ENCODE assay signal across 1 cellular context in the genomic region with DNA sequence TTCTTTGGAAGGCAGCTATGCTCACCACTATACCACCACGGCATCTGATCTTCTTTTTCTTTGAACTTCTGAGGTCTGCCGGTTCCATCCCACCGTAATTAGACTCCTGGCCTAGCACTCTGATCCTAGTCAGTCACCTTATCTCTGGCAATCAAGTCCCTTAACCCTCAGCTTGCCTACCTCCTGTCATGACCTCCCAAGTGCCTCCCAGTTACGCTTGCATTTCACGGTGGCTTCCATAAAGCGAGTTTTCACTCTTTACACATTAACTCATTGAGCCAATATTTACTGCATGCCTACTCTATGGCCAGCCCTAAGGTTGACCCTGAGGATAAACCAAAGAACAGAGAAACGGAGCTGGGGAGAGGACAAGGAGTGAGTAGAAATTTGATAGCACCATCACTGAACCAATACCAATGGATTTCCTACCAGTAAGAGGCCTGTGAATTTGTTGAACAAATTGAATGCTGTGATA.
TF ChIP-seq lines count a peak whose summit lies in the region.

No MANE protein-coding gene starts in this region.

TF ChIP-seq in HepG2, 621 proteins besides CTCF, POLR2A, EP300 and RAD21 (continued from another document):
- TF ChIP-seq, protein P1, sequence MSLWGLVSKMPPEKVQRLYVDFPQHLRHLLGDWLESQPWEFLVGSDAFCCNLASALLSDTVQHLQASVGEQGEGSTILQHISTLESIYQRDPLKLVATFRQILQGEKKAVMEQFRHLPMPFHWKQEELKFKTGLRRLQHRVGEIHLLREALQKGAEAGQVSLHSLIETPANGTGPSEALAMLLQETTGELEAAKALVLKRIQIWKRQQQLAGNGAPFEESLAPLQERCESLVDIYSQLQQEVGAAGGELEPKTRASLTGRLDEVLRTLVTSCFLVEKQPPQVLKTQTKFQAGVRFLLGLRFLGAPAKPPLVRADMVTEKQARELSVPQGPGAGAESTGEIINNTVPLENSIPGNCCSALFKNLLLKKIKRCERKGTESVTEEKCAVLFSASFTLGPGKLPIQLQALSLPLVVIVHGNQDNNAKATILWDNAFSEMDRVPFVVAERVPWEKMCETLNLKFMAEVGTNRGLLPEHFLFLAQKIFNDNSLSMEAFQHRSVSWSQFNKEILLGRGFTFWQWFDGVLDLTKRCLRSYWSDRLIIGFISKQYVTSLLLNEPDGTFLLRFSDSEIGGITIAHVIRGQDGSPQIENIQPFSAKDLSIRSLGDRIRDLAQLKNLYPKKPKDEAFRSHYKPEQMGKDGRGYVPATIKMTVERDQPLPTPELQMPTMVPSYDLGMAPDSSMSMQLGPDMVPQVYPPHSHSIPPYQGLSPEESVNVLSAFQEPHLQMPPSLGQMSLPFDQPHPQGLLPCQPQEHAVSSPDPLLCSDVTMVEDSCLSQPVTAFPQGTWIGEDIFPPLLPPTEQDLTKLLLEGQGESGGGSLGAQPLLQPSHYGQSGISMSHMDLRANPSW (CRISPR knock-in tag; IDR thresholded peaks at IDR 0.05; ENCODE audit: borderline replicate concordance) = peak; percentile 19; the same call in 1 of the 2 replicates
- TF ChIP-seq SKI (IDR thresholded peaks at IDR 0.05; ENCODE audit: partially characterized antibody) (peak; percentile 21), HMGA1 (CRISPR knock-in tag; conservative IDR thresholded peaks at IDR 0.05) (no peak), ZSCAN31 (CRISPR knock-in tag; IDR thresholded peaks at IDR 0.05; ENCODE audit: low read depth) (no peak), TAF15 (IDR thresholded peaks at IDR 0.05; ENCODE audit: low read depth, low read length, poor library complexity, severe bottlenecking) (no peak), MIER3 (CRISPR knock-in tag; IDR thresholded peaks at IDR 0.05; ENCODE audit: borderline replicate concordance) (peak; percentile 85; the same call in 1 of the 2 replicates), ZNF34 (CRISPR knock-in tag; IDR thresholded peaks at IDR 0.05; ENCODE audit: borderline replicate concordance) (0 out of 2 replicates have a peak, but pooled peaks have one; percentile 66), FOXK1 (CRISPR knock-in tag; IDR thresholded peaks at IDR 0.05; ENCODE audit: borderline replicate concordance, low read depth) (peak; percentile 48; the same call in 1 of the 2 replicates), SIN3A (IDR thresholded peaks at IDR 0.05; ENCODE audit: borderline replicate concordance, low read depth, low read length) (peak; percentile 66; the same call in 1 of the 2 replicates), ZNF589 (CRISPR knock-in tag; conservative IDR thresholded peaks at IDR 0.05) (no peak)
- TF ChIP-seq, protein P2, sequence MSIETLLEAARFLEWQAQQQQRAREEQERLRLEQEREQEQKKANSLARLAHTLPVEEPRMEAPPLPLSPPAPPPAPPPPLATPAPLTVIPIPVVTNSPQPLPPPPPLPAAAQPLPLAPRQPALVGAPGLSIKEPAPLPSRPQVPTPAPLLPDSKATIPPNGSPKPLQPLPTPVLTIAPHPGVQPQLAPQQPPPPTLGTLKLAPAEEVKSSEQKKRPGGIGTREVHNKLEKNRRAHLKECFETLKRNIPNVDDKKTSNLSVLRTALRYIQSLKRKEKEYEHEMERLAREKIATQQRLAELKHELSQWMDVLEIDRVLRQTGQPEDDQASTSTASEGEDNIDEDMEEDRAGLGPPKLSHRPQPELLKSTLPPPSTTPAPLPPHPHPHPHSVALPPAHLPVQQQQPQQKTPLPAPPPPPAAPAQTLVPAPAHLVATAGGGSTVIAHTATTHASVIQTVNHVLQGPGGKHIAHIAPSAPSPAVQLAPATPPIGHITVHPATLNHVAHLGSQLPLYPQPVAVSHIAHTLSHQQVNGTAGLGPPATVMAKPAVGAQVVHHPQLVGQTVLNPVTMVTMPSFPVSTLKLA (IDR thresholded peaks at IDR 0.05) = no peak
